Comparison of ENCODE assay signal across 8 cellular contexts in the genomic region with DNA sequence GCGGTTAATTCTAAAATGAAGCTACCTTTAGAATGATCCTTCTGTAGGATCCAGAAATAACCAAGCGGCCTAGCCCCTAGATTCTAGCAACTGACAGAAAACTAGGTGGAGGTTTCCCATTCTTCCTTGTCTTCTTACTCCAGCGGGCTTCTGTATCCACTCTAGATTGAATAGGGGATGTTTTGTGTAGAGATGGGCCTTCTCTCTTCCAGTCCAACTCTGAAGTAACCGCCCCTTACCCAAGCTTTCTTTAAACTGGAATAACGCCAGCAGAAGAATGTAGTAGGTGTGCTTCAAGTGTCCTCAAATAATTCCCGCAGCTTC. TPM values are rescaled to one million over a fixed set of nuclear protein-coding genes. Genes with fewer than 3 reads are reported as not detected.
DNase-seq lines count a peak whose midpoint lies in the region; ATAC-seq and TF ChIP-seq lines count a peak whose summit lies in the region.

No MANE protein-coding gene starts in this region.

- no peaks in the 10 kb centered on the region for H3K27me3 ChIP-seq in SJSA1 (replicated peaks)
- peaks cover 0 to 4% (median 0%) of the 10 kb centered on the region in 7 donors for H3K27me3 ChIP-seq in heart right ventricle

- peak in 4 of 8 donors; percentile 6 to 33 (median 8) for ATAC-seq in heart right ventricle
- peak; percentile 1 for ATAC-seq in stimulated activated memory B cell treated with anti-CD40 and anti-IgM and Interleukin-4, amounts not matched to agents 10 μg/mL and 1 μg/mL and 100 μg/mL, for 72 hours
- no peak for ATAC-seq in HG03439 (IDR thresholded peaks at IDR 0.05; ENCODE audit: unreplicated experiment)

- no peak overlapping the region for H3K27ac ChIP-seq in SJSA1
- peak overlapping the region in 8 of 10 donors; percentile 9 to 92 (median 74) for H3K27ac ChIP-seq in heart right ventricle

- H3K36me3 Mint-ChIP-seq in stimulated activated memory B cell treated with anti-CD40 and anti-IgM and Interleukin-4, amounts not matched to agents 10 μg/mL and 1 μg/mL and 100 μg/mL, for 72 hours = peaks cover 16% of the 10 kb centered on the region

- H3K27me3 Mint-ChIP-seq in stimulated activated memory B cell treated with anti-CD40 and anti-IgM and Interleukin-4, amounts not matched to agents 10 μg/mL and 1 μg/mL and 100 μg/mL, for 72 hours = no peaks in the 10 kb centered on the region

- H3K27ac Mint-ChIP-seq in stimulated activated memory B cell treated with anti-CD40 and anti-IgM and Interleukin-4, amounts not matched to agents 10 μg/mL and 1 μg/mL and 100 μg/mL, for 72 hours = peak overlapping the region; percentile 90

- TF ChIP-seq CTCF in GM10266 (IDR thresholded peaks at IDR 0.05; ENCODE audit: control insufficient read depth, insufficient read depth, low read depth, missing control alignments) (no peak), HFF-Myc (IDR thresholded peaks at IDR 0.05; ENCODE audit: low read depth, low read length, missing control alignments) (no peak), heart right ventricle (IDR thresholded peaks at IDR 0.05) (no peak)

- H3K9me3 Mint-ChIP-seq in stimulated activated memory B cell treated with anti-CD40 and anti-IgM and Interleukin-4, amounts not matched to agents 10 μg/mL and 1 μg/mL and 100 μg/mL, for 72 hours = no peaks in the 10 kb centered on the region

- peaks cover 20% of the 10 kb centered on the region for H3K36me3 ChIP-seq in SJSA1
- H3K36me3 ChIP-seq in heart right ventricle = peaks cover 0 to 20% (median 0%) of the 10 kb centered on the region in 9 donors

- peaks cover 20% of the 10 kb centered on the region for H3K4me1 Mint-ChIP-seq in stimulated activated memory B cell treated with anti-CD40 and anti-IgM and Interleukin-4, amounts not matched to agents 10 μg/mL and 1 μg/mL and 100 μg/mL, for 72 hours

- peak overlapping the region; percentile 87 for H3K4me3 Mint-ChIP-seq in stimulated activated memory B cell treated with anti-CD40 and anti-IgM and Interleukin-4, amounts not matched to agents 10 μg/mL and 1 μg/mL and 100 μg/mL, for 72 hours

- DNase-seq in GM10266 (ENCODE audit: extremely low spot score) (peak; percentile 8), HFF-Myc (ENCODE audit: extremely low read depth, low read depth) (no peak), SJSA1 (ENCODE audit: low read depth in 1 of 2, low spot score in 2 of 2) (no peak), heart right ventricle (no peak), NCI-H1436 treated with DMSO at 0.1 percent for 48 hours (lab: John Stamatoyannopoulos, UW) (no peak), NCI-H446 treated with DMSO at 0.1 percent for 48 hours (lab: John Stamatoyannopoulos, UW) (no peak)

- H3K9me3 ChIP-seq in SJSA1 (replicated peaks) (no peaks in the 10 kb centered on the region), heart right ventricle (no peaks in the 10 kb centered on the region)

- H3K4me1 ChIP-seq in SJSA1 (replicated peaks) = 0 out of 2 replicates have a peak, but pooled peaks cover 6% of the 10 kb centered on the region
- peaks cover 0 to 48% (median 36%) of the 10 kb centered on the region in 9 donors for H3K4me1 ChIP-seq in heart right ventricle

- peak overlapping the region; percentile 69 for H3K4me3 ChIP-seq in HFF-Myc (replicated peaks; ENCODE audit: low read depth, low read length)
- peak overlapping the region; percentile 57 for H3K4me3 ChIP-seq in SJSA1
- peak overlapping the region; percentile 61 to 97 (median 72) for H3K4me3 ChIP-seq in heart right ventricle

- intact Hi-C loops in heart right ventricle (cut with DNase I) = loop anchor here in 1 of 10 donors (5.0 kb wide), 1 partner anchor 65 kb away; the partner anchor contains the start of gene PRMT9

- 25 to 32% methylated on average over 6 of the region's 6 CpGs for WGBS in heart right ventricle, 2 donors

RNA-seq across cellular contexts. Expression of gene TMEM184C, which starts 0.4 kb away (rescaled TPM):
- 31.4 and 41.3 TPM in 2 replicates for total RNA-seq in SJSA1 (2014; rRNA removed; shearing (Covaris generic))
- 10 to 100 TPM; 18.9 to 30.5 (median 21.4) TPM for total RNA-seq in heart right ventricle
- polyA plus RNA-seq in heart right ventricle = 10 to 100 TPM in 1 of 2 donors, 1 to 10 TPM in 1; 3.2 to 11.2 TPM
